Comparison of ENCODE assay signal across 17 cellular contexts in genomic region chr3:16460273-16460672, GRCh38.
"Had no signal": no experiment of that assay in that cellular context is flagged by ENCODE, and none has a peak within 500 bp of the region (broad histone marks: within the 10 kb centered on the region; RNA-seq: fewer than 3 reads in every experiment).

No MANE protein-coding gene starts in this region.

- H3K9me3 ChIP-seq: ovary, uterus had no signal

- H3K36me3 ChIP-seq: neural progenitor cell, ovary, right atrium auricular region, stomach, uterus had no signal

- H3K4me3 ChIP-seq: coronary artery, heart right ventricle, neural progenitor cell, ovary, right atrium auricular region, stomach, uterus had no signal

- H3K27me3 ChIP-seq: heart right ventricle, neural progenitor cell, ovary, right atrium auricular region, stomach, uterus had no signal

- H3K27ac ChIP-seq: coronary artery, heart right ventricle, neural progenitor cell, ovary, right atrium auricular region, stomach, uterus had no signal

- DNase-seq: effector CD4-positive, alpha-beta T cell; foreskin melanocyte; heart right ventricle; hypothalamus; kidney glomerular epithelial cell; nucleus accumbens; ovary; small intestine; stimulated activated CD4-positive, alpha-beta T cell treated with anti-CD3 and anti-CD28 coated beads, Interleukin-12 subunit alpha, Interleukin-12 subunit beta, amount 100 ng/mL, for 4 hours; stimulated activated naive CD4-positive, alpha-beta T cell; stomach; uterus had no signal

- FAIRE-seq: islet of Langerhans, small intestine had no signal

- ATAC-seq: heart right ventricle; natural killer cell treated with Interleukin-12 subunit alpha and Interleukin-12 subunit beta and Interleukin-15 and Interleukin-18, amount 100 ng/mL, for 72 hours had no signal
